Comparison of ENCODE assay signal across 12 cellular contexts in genomic region chr9:119005162-119005561, GRCh38.
A peak's percentile ranks its signal among the peaks of the same experiment; 100 is the strongest.
DNase-seq lines count a peak whose midpoint lies in the region; FAIRE-seq and TF ChIP-seq lines count a peak whose summit lies in the region.
"Had no signal": no experiment of that assay in that cellular context is flagged by ENCODE, and none has a peak within 500 bp of the region (broad histone marks: within the 10 kb centered on the region; RNA-seq: fewer than 3 reads in every experiment).

No MANE protein-coding gene starts in this region.

- H3K4me1 ChIP-seq in astrocyte (ENCODE audit: insufficient read depth, low read length) = peaks cover 16% of the 10 kb centered on the region
- no peaks in the 10 kb centered on the region for H3K4me1 ChIP-seq in Caco-2

- H2AFZ ChIP-seq in astrocyte (ENCODE audit: low read depth, low read length) = no peak overlapping the region

- TF ChIP-seq CTCF in astrocyte (IDR thresholded peaks at IDR 0.05; ENCODE audit: insufficient read depth, low read depth, low read length) = no peak
- no peak for TF ChIP-seq CTCF in Caco-2 (IDR thresholded peaks at IDR 0.05; ENCODE audit: insufficient read depth in 1 of 2, low read depth in 1 of 2, low read length in 1 of 2, severe bottlenecking in 1 of 2, unreplicated experiment in 1 of 2)

- no peak for FAIRE-seq in astrocyte (lab: Jason Lieb, UNC)

- DNase-seq in GM03348 (ENCODE audit: low spot score) (peak; percentile 48), astrocyte (ENCODE audit: low read depth) (peak; percentile 43), iPS DF 19.7 (ENCODE audit: low read depth, low spot score) (peak; percentile 15), renal cortical epithelial cell (ENCODE audit: low read depth) (peak; percentile 87), DMS 273 (lab: John Stamatoyannopoulos, UW; ENCODE audit: unreplicated experiment) (no peak), Caco-2 (no peak), pons (ENCODE audit: low spot score) (no peak)
- DNase-seq in stimulated activated CD4-positive, alpha-beta T cell treated with anti-CD3 and anti-CD28 coated beads, Interleukin-4, amount 100 ng/mL, for 24 hours = no peak
- DNase-seq: glutamatergic neuron; NCI-H345; stimulated activated CD4-positive, alpha-beta T cell treated with anti-CD3 and anti-CD28 coated beads, Interleukin-12 subunit alpha, Interleukin-12 subunit beta, amount 100 ng/mL, for 4 hours had no signal

- POLR2A ChIA-PET in Caco-2 (lab: Charles Lee) = no interaction called here

- H3K36me3 ChIP-seq in astrocyte (ENCODE audit: insufficient read depth, low read length) = no peaks in the 10 kb centered on the region
- no peaks in the 10 kb centered on the region for H3K36me3 ChIP-seq in Caco-2 (ENCODE audit: control insufficient read depth, insufficient read depth, low read length)

- H3K27ac ChIP-seq in astrocyte (ENCODE audit: low read depth, low read length) = peak overlapping the region; percentile 69

- H3K4me2 ChIP-seq in astrocyte (ENCODE audit: low read length) = peak overlapping the region; percentile 65

- no peaks in the 10 kb centered on the region for H3K79me2 ChIP-seq in astrocyte (ENCODE audit: insufficient read depth, low read length)

- peak overlapping the region; percentile 95 for H3K27ac Mint-ChIP-seq in astrocyte (ENCODE audit: unreplicated experiment)
- no peak overlapping the region for H3K27ac Mint-ChIP-seq in Caco-2 (ENCODE audit: unreplicated experiment)

- H3K27me3 ChIP-seq in astrocyte (ENCODE audit: insufficient read depth, low read length) = no peaks in the 10 kb centered on the region
- H3K27me3 ChIP-seq in Caco-2 (replicated peaks; ENCODE audit: control insufficient read depth, insufficient read depth, low read length) = no peaks in the 10 kb centered on the region

- CTCF ChIA-PET in Caco-2 (lab: Charles Lee) = no interaction called here

- H3K4me3 Mint-ChIP-seq in astrocyte (ENCODE audit: unreplicated experiment) (no peak overlapping the region), Caco-2 (ENCODE audit: unreplicated experiment) (no peak overlapping the region)

- H3K4me3 ChIP-seq in astrocyte (ENCODE audit: insufficient read depth, low read depth, low read length) = no peak overlapping the region
- no peak overlapping the region for H3K4me3 ChIP-seq in Caco-2 (ENCODE audit: low read depth, low read length)
- H3K4me3 ChIP-seq: mucosa of descending colon had no signal

- no peaks in the 10 kb centered on the region for H4K20me1 ChIP-seq in astrocyte (ENCODE audit: insufficient read depth, low read length)

- BruUV-seq in Caco-2 (replicated peaks; lab: Mats Ljungman, UMichigan) = no TSS peak

- H3K4me1 Mint-ChIP-seq in astrocyte (ENCODE audit: low read depth, unreplicated experiment) (peaks cover 30% of the 10 kb centered on the region), Caco-2 (ENCODE audit: low read depth, unreplicated experiment) (no peaks in the 10 kb centered on the region)

- no peak overlapping the region for H3K9ac ChIP-seq in astrocyte (ENCODE audit: low read length)

- no peaks in the 10 kb centered on the region for H3K9me3 Mint-ChIP-seq in astrocyte (ENCODE audit: unreplicated experiment)
- no peaks in the 10 kb centered on the region for H3K9me3 Mint-ChIP-seq in Caco-2 (ENCODE audit: unreplicated experiment)

- no peaks in the 10 kb centered on the region for H3K36me3 Mint-ChIP-seq in astrocyte (ENCODE audit: low read depth, unreplicated experiment)
- no peaks in the 10 kb centered on the region for H3K36me3 Mint-ChIP-seq in Caco-2 (ENCODE audit: insufficient read depth, unreplicated experiment)

- intact Hi-C loops in Caco-2 (cut with micrococcal nuclease; ENCODE audit: unreplicated experiment) = no loop called here

- no peaks in the 10 kb centered on the region for H3K27me3 Mint-ChIP-seq in astrocyte (ENCODE audit: low read depth, unreplicated experiment)
- no peaks in the 10 kb centered on the region for H3K27me3 Mint-ChIP-seq in Caco-2 (ENCODE audit: insufficient read depth, unreplicated experiment)

- H3K9me3 ChIP-seq in astrocyte (ENCODE audit: insufficient read depth, low read depth, low read length) = no peaks in the 10 kb centered on the region
- H3K9me3 ChIP-seq in Caco-2 = no peaks in the 10 kb centered on the region
- H3K9me3 ChIP-seq: mucosa of descending colon had no signal

Comparison
In these comparisons a context has a peak if more than half of its experiments do, and no peak if none do; other contexts are left out.
1. DNase-seq: peak in GM03348 (single experiment), astrocyte (single experiment), iPS DF 19.7 (single experiment) and renal cortical epithelial cell (single experiment); none in DMS 273 (single experiment), stimulated activated CD4-positive, alpha-beta T cell treated with anti-CD3 and anti-CD28 coated beads, Interleukin-4, amount 100 ng/mL, for 24 hours (single experiment), Caco-2 (0 of 2) and pons (single experiment).